Comparison of ENCODE assay signal across 1 cellular context in the genomic region with DNA sequence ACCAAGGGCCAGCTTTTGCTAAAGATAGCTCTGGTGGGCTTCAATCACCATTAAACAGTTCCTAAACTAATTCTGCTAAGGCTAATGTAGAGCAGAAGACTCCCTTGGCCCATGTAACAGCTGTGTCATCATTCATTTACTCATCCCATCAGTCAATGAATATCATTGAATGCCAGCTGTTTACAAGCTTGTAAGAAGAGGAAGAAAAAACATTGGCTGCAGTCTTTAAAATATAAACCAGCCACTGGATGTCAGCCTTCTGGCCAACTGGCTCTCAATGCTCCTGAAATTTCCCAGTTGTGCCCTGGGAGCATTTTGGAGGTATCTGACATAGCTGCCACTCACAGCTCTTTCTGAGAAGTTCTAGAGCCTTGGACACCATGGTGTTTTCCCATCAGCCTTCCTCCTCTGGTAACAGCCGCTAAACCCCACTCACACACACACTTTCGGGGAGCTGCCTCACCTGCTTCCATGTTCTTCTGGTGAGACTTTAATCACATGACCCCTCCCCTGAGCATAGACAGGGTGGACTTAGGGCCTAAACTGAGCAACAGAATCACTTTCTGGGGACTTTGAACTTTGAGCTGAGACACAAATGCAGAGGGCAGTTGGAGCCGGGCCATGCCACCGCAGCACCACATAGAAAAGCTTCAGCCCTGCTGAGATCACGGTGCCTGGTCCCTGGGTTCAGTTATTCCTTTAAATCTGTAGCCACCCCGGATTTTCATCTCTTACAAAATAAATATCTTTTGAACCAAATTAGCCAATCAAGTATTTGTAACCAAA.
A peak's percentile ranks its signal among the peaks of the same experiment; 100 is the strongest.
TF ChIP-seq lines count a peak whose summit lies in the region.

No MANE protein-coding gene starts in this region.

TF ChIP-seq in K562, 482 proteins besides CTCF, POLR2A, EP300 and RAD21:
- TF ChIP-seq TBP (optimal IDR thresholded peaks at IDR 0.05; ENCODE audit: low read depth, low read length) (no peak), TFE3 (CRISPR knock-in tag; IDR thresholded peaks at IDR 0.05) (peak; percentile 37; the same call in 1 of the 2 replicates)
- TF ChIP-seq, protein P1, sequence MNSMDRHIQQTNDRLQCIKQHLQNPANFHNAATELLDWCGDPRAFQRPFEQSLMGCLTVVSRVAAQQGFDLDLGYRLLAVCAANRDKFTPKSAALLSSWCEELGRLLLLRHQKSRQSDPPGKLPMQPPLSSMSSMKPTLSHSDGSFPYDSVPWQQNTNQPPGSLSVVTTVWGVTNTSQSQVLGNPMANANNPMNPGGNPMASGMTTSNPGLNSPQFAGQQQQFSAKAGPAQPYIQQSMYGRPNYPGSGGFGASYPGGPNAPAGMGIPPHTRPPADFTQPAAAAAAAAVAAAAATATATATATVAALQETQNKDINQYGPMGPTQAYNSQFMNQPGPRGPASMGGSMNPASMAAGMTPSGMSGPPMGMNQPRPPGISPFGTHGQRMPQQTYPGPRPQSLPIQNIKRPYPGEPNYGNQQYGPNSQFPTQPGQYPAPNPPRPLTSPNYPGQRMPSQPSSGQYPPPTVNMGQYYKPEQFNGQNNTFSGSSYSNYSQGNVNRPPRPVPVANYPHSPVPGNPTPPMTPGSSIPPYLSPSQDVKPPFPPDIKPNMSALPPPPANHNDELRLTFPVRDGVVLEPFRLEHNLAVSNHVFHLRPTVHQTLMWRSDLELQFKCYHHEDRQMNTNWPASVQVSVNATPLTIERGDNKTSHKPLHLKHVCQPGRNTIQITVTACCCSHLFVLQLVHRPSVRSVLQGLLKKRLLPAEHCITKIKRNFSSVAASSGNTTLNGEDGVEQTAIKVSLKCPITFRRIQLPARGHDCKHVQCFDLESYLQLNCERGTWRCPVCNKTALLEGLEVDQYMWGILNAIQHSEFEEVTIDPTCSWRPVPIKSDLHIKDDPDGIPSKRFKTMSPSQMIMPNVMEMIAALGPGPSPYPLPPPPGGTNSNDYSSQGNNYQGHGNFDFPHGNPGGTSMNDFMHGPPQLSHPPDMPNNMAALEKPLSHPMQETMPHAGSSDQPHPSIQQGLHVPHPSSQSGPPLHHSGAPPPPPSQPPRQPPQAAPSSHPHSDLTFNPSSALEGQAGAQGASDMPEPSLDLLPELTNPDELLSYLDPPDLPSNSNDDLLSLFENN (IDR thresholded peaks at IDR 0.05; ENCODE audit: low read depth in 2 of 2, low read length in 2 of 2) = no peak
